1 cellular context compared by ENCODE assay signal in genomic region chr7:91872928-91873327, GRCh38.
TF ChIP-seq lines count a peak whose summit lies in the region.

No MANE protein-coding gene starts in this region.

TF ChIP-seq in K562, 482 proteins besides CTCF, POLR2A, EP300 and RAD21:
- TF ChIP-seq MAFG (tag; conservative IDR thresholded peaks at IDR 0.05) (peak; percentile 46), NR4A1 (CRISPR knock-in tag; IDR thresholded peaks at IDR 0.05) (no peak), NR4A1 (tag; IDR thresholded peaks at IDR 0.05) (no peak), MAFF (IDR thresholded peaks at IDR 0.05; ENCODE audit: low read length) (peak; percentile 39; the same call in 1 of the 2 replicates), C11orf30 (IDR thresholded peaks at IDR 0.05; ENCODE audit: low read depth) (peak; percentile 63), ZNF316 (IDR thresholded peaks at IDR 0.05) (peak; percentile 78), CHD1 (IDR thresholded peaks at IDR 0.05; ENCODE audit: low read length) (no peak), ZNF511 (CRISPR knock-in tag; IDR thresholded peaks at IDR 0.05) (no peak)
TF ChIP-seq in K562: peak in this region for 4.
